Comparison of ENCODE assay signal across 14 cellular contexts in genomic region chr7:17725761-17726160, GRCh38.
A peak's percentile ranks its signal among the peaks of the same experiment; 100 is the strongest.
DNase-seq lines count a peak whose midpoint lies in the region; TF ChIP-seq lines count a peak whose summit lies in the region.
"Had no signal": no experiment of that assay in that cellular context is flagged by ENCODE, and none has a peak within 500 bp of the region (broad histone marks: within the 10 kb centered on the region; RNA-seq: fewer than 3 reads in every experiment).

No MANE protein-coding gene starts in this region.

- intact Hi-C loops in prostate gland (cut with DNase I): no loop called here
- intact Hi-C loops in stomach (cut with DNase I; ENCODE audit: low total_unique reads): no loop called here

- H3K27ac Mint-ChIP-seq in T-helper 2 cell treated with Interferon-gamma antibody and Interleukin-4, amounts not matched to agents 5 μg/mL and 100 μg/mL, for 36 hours: no peak overlapping the region

- no peak for TF ChIP-seq POLR2A in prostate gland (IDR thresholded peaks at IDR 0.05)
- TF ChIP-seq POLR2A in stomach (IDR thresholded peaks at IDR 0.05): no peak

- no peak for TF ChIP-seq EP300 in stomach (IDR thresholded peaks at IDR 0.05)

- no peak overlapping the region for H3K4me3 Mint-ChIP-seq in T-helper 2 cell treated with Interferon-gamma antibody and Interleukin-4, amounts not matched to agents 5 μg/mL and 100 μg/mL, for 36 hours

- H3K27me3 Mint-ChIP-seq in T-helper 2 cell treated with Interferon-gamma antibody and Interleukin-4, amounts not matched to agents 5 μg/mL and 100 μg/mL, for 36 hours (ENCODE audit: low read depth): peaks cover 2% of the 10 kb centered on the region

- H3K4me1 Mint-ChIP-seq in T-helper 2 cell treated with Interferon-gamma antibody and Interleukin-4, amounts not matched to agents 5 μg/mL and 100 μg/mL, for 36 hours (ENCODE audit: low read depth): no peaks in the 10 kb centered on the region

- peak overlapping the region; percentile 26 for H3K27ac ChIP-seq in prostate gland
- no peak overlapping the region for H3K27ac ChIP-seq in stomach
- H3K27ac ChIP-seq: RWPE1, SJCRH30 had no signal

- H3K4me3 ChIP-seq in fibroblast of the aortic adventitia (ENCODE audit: low read depth, low read length) (no peak overlapping the region), prostate gland (no peak overlapping the region), stomach (no peak overlapping the region)
- H3K4me3 ChIP-seq: SJCRH30 had no signal

- no peaks in the 10 kb centered on the region for H3K9me3 Mint-ChIP-seq in T-helper 2 cell treated with Interferon-gamma antibody and Interleukin-4, amounts not matched to agents 5 μg/mL and 100 μg/mL, for 36 hours

- 2% methylated on average over 2 of the region's 2 CpGs for WGBS in prostate gland
- 49 to 71% (median 60%) methylated on average over 2 of the region's 2 CpGs for WGBS in stomach, 5 donors

- H3K27me3 ChIP-seq in prostate gland (replicated peaks; ENCODE audit: insufficient read depth) (no peaks in the 10 kb centered on the region), stomach (no peaks in the 10 kb centered on the region)
- H3K27me3 ChIP-seq: SJCRH30 had no signal

- TF ChIP-seq CTCF in fibroblast of the aortic adventitia (IDR thresholded peaks at IDR 0.05; ENCODE audit: insufficient read depth, low read length): no peak
- TF ChIP-seq CTCF in prostate gland (IDR thresholded peaks at IDR 0.05): no peak
- no peak for TF ChIP-seq CTCF in stomach (IDR thresholded peaks at IDR 0.05)

- H3K4me1 ChIP-seq in prostate gland (replicated peaks): no peaks in the 10 kb centered on the region
- H3K4me1 ChIP-seq in stomach: no peaks in the 10 kb centered on the region
- H3K4me1 ChIP-seq: SJCRH30 had no signal

- DNase-seq in LHCN-M2 (ENCODE audit: low read depth) (peak; percentile 50), fibroblast of the aortic adventitia (ENCODE audit: low read depth) (peak; percentile 46), prostate gland (ENCODE audit: low spot score) (peak; percentile 8), NCI-H774 (lab: John Stamatoyannopoulos, UW) (no peak), stomach (no peak), NCI-H1105 (lab: John Stamatoyannopoulos, UW) (no peak)
- no peak for DNase-seq in T-helper 2 cell treated with Interferon-gamma antibody and Interleukin-4, amounts not matched to agents 5 μg/mL and 100 μg/mL, for 36 hours (ENCODE audit: low spot score)
- DNase-seq: C1 segment of cervical spinal cord, EL, NCI-H1436 treated with DMSO at 0.1 percent for 48 hours, NCI-H2081 treated with DMSO at 0.1 percent for 48 hours, NCI-H524 treated with DMSO at 0.1 percent for 48 hours, SJCRH30 had no signal

- no peaks in the 10 kb centered on the region for H3K36me3 Mint-ChIP-seq in T-helper 2 cell treated with Interferon-gamma antibody and Interleukin-4, amounts not matched to agents 5 μg/mL and 100 μg/mL, for 36 hours (ENCODE audit: low read depth)

- H3K9me3 ChIP-seq in prostate gland: no peaks in the 10 kb centered on the region
- no peaks in the 10 kb centered on the region for H3K9me3 ChIP-seq in stomach
- H3K9me3 ChIP-seq: SJCRH30 had no signal

- H3K36me3 ChIP-seq in prostate gland (no peaks in the 10 kb centered on the region), stomach (no peaks in the 10 kb centered on the region)
- H3K36me3 ChIP-seq: SJCRH30 had no signal

Comparison
In these comparisons a context has a peak if more than half of its experiments do, and no peak if none do; other contexts are left out.
1. DNase-seq: peak in LHCN-M2 (single experiment), fibroblast of the aortic adventitia (single experiment) and prostate gland (single experiment); none in T-helper 2 cell treated with Interferon-gamma antibody and Interleukin-4, amounts not matched to agents 5 μg/mL and 100 μg/mL, for 36 hours (single experiment), NCI-H774 (single experiment), stomach (single experiment) and NCI-H1105 (single experiment).
2. H3K27ac ChIP-seq: peak in prostate gland (2 of 2); none in stomach (0 of 5).